26 cellular contexts compared by ENCODE assay signal in the genomic region with DNA sequence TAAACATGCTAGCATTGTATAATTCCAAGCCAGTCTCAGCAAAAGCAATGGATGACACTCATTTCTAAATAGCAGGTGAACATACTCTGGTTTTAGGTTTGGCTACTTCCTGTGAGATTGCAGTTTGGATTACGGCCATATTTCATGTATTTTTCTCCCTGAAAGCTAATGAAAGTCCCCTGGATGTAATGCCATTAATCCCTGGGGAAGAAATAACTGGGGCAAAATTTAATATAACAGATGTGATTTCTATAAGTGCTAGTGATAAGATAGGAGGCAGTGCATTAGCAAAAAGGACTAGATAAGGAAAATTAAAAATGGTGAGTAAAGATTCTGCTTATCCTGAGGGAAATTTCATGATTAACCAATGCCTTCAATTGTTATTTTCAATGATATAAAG.
"Had no signal": no experiment of that assay in that cellular context is flagged by ENCODE, and none has a peak within 500 bp of the region (broad histone marks: within the 10 kb centered on the region; RNA-seq: fewer than 3 reads in every experiment).

No MANE protein-coding gene starts in this region.

- H3K36me3 ChIP-seq: Peyer's patch, SJCRH30 had no signal

- H3K4me1 ChIP-seq: Peyer's patch, SJCRH30 had no signal

- DNase-seq: KBM-7; MV-4-11; NCI-H1048; NCI-H1105; NCI-H1417; NCI-H1436 treated with DMSO at 0.1 percent for 48 hours; NCI-H1694; NCI-H187 treated with DMSO at 0.1 percent for 48 hours; NCI-H2029 treated with DMSO at 0.1 percent for 48 hours; NCI-H2171 treated with DMSO at 0.1 percent for 48 hours; NCI-H345; NCI-H446 treated with DMSO at 0.1 percent for 48 hours; NCI-H510A treated with DMSO at 0.1 percent for 48 hours; NCI-H526 treated with DMSO at 0.1 percent for 48 hours; NCI-H748 treated with DMSO at 0.1 percent for 48 hours; NK-92 treated with Interleukin-12 subunit alpha and Interleukin-12 subunit beta, amount 100 ng/mL, for 24 hours; OCI-M1; PC-9; Peyer's patch; SHP77 treated with DMSO at 0.1 percent for 48 hours; SJCRH30; T-helper 1 cell; T-helper 17 cell had no signal

- ATAC-seq: Right ventricle myocardium inferior, T-helper 17 cell had no signal

- FAIRE-seq: HTR-8/SVneo had no signal

- H3K4me2 ChIP-seq: PC-9 had no signal

- H3K9me3 ChIP-seq: Peyer's patch, SJCRH30 had no signal

- H3K27ac ChIP-seq: HL-60, PC-9, Peyer's patch, SJCRH30 had no signal

- H3K27me3 ChIP-seq: Peyer's patch, SJCRH30 had no signal

- H2AFZ ChIP-seq: PC-9 had no signal

- H3K4me3 ChIP-seq: PC-9, Peyer's patch, SJCRH30 had no signal
